10 cellular contexts compared by ENCODE assay signal in the genomic region with DNA sequence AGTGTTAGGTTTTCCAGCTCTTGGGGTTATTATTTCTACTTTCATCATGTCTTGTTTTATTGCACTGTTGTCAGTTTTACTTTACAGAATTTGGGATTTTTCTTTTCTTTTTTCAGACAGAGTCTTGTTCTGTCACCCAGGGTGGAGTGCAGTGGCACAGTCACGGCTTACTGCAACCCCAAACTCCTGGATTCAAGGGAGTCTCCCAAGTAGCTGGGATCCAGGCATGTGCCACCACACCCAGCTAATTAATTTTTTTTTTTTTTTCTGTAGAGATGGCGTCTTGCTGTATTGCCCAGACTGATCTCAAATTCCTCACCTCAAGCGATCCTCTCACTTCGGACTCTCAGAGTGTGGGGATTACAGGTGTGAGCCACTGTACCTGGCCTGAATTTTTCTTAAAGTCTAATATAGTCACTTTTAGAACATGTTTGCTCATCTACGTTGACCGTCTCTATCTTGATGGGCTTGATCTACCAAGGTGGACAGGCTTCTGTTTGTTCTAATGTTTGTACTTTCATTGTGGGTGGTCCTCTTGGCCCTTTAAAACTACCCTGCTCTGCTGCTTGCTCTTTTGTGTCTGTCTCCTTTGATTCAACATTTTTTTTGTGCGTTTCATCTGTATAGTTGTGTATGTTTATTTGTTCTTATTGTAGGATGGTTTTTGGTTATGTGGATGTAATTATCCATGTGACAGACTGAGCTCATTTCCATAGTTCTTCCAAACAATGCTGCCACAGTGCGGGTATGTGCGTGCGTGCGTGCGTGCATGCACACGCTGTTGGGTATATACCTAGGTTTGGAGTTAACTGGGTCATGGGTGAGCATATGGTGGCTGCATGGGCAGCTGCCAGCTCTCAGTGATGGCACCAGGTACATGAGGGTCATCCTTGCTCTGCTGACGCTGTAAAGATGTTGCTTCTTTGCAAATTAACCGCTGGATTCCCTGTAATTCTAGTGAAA. TPM values are rescaled to one million over a fixed set of nuclear protein-coding genes. Genes with fewer than 3 reads are reported as not detected.
DNase-seq lines count a peak whose midpoint lies in the region; ATAC-seq and TF ChIP-seq lines count a peak whose summit lies in the region.
"Had no signal": no experiment of that assay in that cellular context is flagged by ENCODE, and none has a peak within 500 bp of the region (broad histone marks: within the 10 kb centered on the region; RNA-seq: fewer than 3 reads in every experiment).

No MANE protein-coding gene starts in this region.

- intact Hi-C loops in CD4-positive, alpha-beta memory T cell (cut with micrococcal nuclease) = no loop called here
- intact Hi-C loops in natural killer cell (cut with micrococcal nuclease) = no loop called here
- intact Hi-C loops in Right ventricle myocardium superior (cut with DNase I) = no loop called here

- POLR2A ChIA-PET in CD4-positive, alpha-beta memory T cell (lab: Charles Lee; ENCODE audit: partially characterized antibody) = interaction anchor here (0.9 to 8.4 kb wide), 3 partner anchors 13 to 39 kb away, joined by 3 to 83 read pairs (median 4); no protein-coding TSS in a partner anchor

- H3K27me3 ChIP-seq in CD4-positive, alpha-beta memory T cell (ENCODE audit: insufficient read depth, low read length) = no peaks in the 10 kb centered on the region

- no peak for DNase-seq in CD4-positive, alpha-beta memory T cell
- DNase-seq in cerebellar cortex (ENCODE audit: low spot score) (peak; percentile 50), natural killer cell (no peak), A172 (ENCODE audit: low spot score) (no peak), Right ventricle myocardium superior (no peak), NCI-H1092 (lab: John Stamatoyannopoulos, UW) (no peak)
- DNase-seq: erythroblast, GM23248 had no signal

- H3K36me3 Mint-ChIP-seq in CD4-positive, alpha-beta memory T cell = peaks cover 6 to 23% of the 10 kb centered on the region in 2 donors
- H3K36me3 Mint-ChIP-seq in IgD-negative memory B cell (peaks cover 3% of the 10 kb centered on the region), natural killer cell (no peaks in the 10 kb centered on the region)

- no peak for TF ChIP-seq CTCF in natural killer cell (IDR thresholded peaks at IDR 0.05)

- no peaks in the 10 kb centered on the region for H3K36me3 ChIP-seq in CD4-positive, alpha-beta memory T cell (ENCODE audit: insufficient read depth, low read length)

- no peak overlapping the region for H3K27ac ChIP-seq in CD4-positive, alpha-beta memory T cell (ENCODE audit: low read depth, low read length)
- H3K27ac ChIP-seq: GM23248 had no signal

- ATAC-seq in natural killer cell = no peak
- no peak for ATAC-seq in GM19397 (IDR thresholded peaks at IDR 0.05; ENCODE audit: unreplicated experiment)
- ATAC-seq in Right ventricle myocardium superior (ENCODE audit: poor library complexity) = no peak

- H3K4me1 Mint-ChIP-seq in CD4-positive, alpha-beta memory T cell = peaks cover 58 to 96% (median 75%) of the 10 kb centered on the region in 4 donors
- peaks cover 60 to 66% (median 65%) of the 10 kb centered on the region in 3 donors for H3K4me1 Mint-ChIP-seq in IgD-negative memory B cell
- peaks cover 64 to 69% of the 10 kb centered on the region in 2 donors for H3K4me1 Mint-ChIP-seq in natural killer cell

- H3K9me3 ChIP-seq in CD4-positive, alpha-beta memory T cell (ENCODE audit: control insufficient read depth in 1 of 2, low read length in 2 of 2) = no peaks in the 10 kb centered on the region

- H3K4me3 ChIP-seq in CD4-positive, alpha-beta memory T cell (ENCODE audit: low read length in 2 of 2) = no peak overlapping the region
- H3K4me3 ChIP-seq: GM23248 had no signal

- H3K27me3 Mint-ChIP-seq in CD4-positive, alpha-beta memory T cell = no peaks in the 10 kb centered on the region
- H3K27me3 Mint-ChIP-seq in IgD-negative memory B cell = no peaks in the 10 kb centered on the region
- no peaks in the 10 kb centered on the region for H3K27me3 Mint-ChIP-seq in natural killer cell (ENCODE audit: low read depth in 2 of 2)

- H3K27ac Mint-ChIP-seq in CD4-positive, alpha-beta memory T cell = peak overlapping the region in 5 of 7 donors; percentile 13 to 83 (median 17)
- peak overlapping the region in 2 of 3 donors; percentile 40 to 80 for H3K27ac Mint-ChIP-seq in IgD-negative memory B cell
- peak overlapping the region; percentile 2 to 35 for H3K27ac Mint-ChIP-seq in natural killer cell

- peak overlapping the region in 7 of 8 donors; percentile 4 to 57 (median 41) for H3K4me3 Mint-ChIP-seq in CD4-positive, alpha-beta memory T cell
- H3K4me3 Mint-ChIP-seq in IgD-negative memory B cell (peak overlapping the region in 1 of 4 donors; percentile 7), natural killer cell (peak overlapping the region; percentile 56)

- CTCF ChIA-PET in CD4-positive, alpha-beta memory T cell (lab: Charles Lee; ENCODE audit: partially characterized antibody) = interaction anchor here (0.7 to 1.9 kb wide), 6 partner anchors 13 to 78 kb away, joined by 3 to 8 read pairs (median 4); no protein-coding TSS in a partner anchor

- H3K4me1 ChIP-seq in CD4-positive, alpha-beta memory T cell (ENCODE audit: insufficient read depth, low read length) = peaks cover 93% of the 10 kb centered on the region

- H3K9me3 Mint-ChIP-seq in CD4-positive, alpha-beta memory T cell = peaks cover 0 to 2% (median 0%) of the 10 kb centered on the region in 8 donors
- no peaks in the 10 kb centered on the region for H3K9me3 Mint-ChIP-seq in IgD-negative memory B cell
- H3K9me3 Mint-ChIP-seq in natural killer cell = no peaks in the 10 kb centered on the region

RNA-seq across cellular contexts. Expression of a gene that starts 18.1 kb away (rescaled TPM):
- 100 to 1,000 TPM; 335 to 343 TPM for total RNA-seq in CD4-positive, alpha-beta memory T cell
- polyA plus RNA-seq in CD4-positive, alpha-beta memory T cell = 10 to 100 TPM in 1 of 2 donors, 1 to 10 TPM in 1; 2.7 to 46.9 TPM
- 34.1 TPM for polyA plus RNA-seq in IgD-negative memory B cell
- 100 to 1,000 TPM; 249 to 275 (median 274) TPM for total RNA-seq in natural killer cell
- 26.2 and 49.1 TPM in 2 replicates for total RNA-seq in A172 (2014; rRNA removed; shearing (Covaris generic))
- total RNA-seq in Right ventricle myocardium superior = 124 TPM
